ENCODE assay signal across 22 cellular contexts in genomic region chr12:114478891-114479290, GRCh38.
"Had no signal": no experiment of that assay in that cellular context is flagged by ENCODE, and none has a peak within 500 bp of the region (broad histone marks: within the 10 kb centered on the region; RNA-seq: fewer than 3 reads in every experiment).

No MANE protein-coding gene starts in this region.

- H3K27ac Mint-ChIP-seq: activated CD8-positive, alpha-beta T cell treated with anti-CD3 and anti-CD28 coated beads, Interleukin-2, amount 10 ng/mL, durations not matched to agents 7 days and 5 days; activated naive CD4-positive, alpha-beta T cell treated with anti-CD3 and anti-CD28 coated beads, Interleukin-2, amount 50 U/mL, for 24 hours had no signal

- ATAC-seq: activated CD4-positive, CD25-positive, alpha-beta regulatory T cell treated with anti-CD3 and anti-CD28 coated beads, Interleukin-2, amount 50 U/mL, for 24 hours; activated CD8-positive, alpha-beta T cell treated with anti-CD3 and anti-CD28 coated beads, Interleukin-2, amount 10 ng/mL, durations not matched to agents 7 days and 5 days; Right ventricle myocardium inferior had no signal

- DNase-seq: activated CD4-positive, alpha-beta T cell treated with anti-CD3 and anti-CD28 coated beads for 48 hours; activated CD4-positive, alpha-beta T cell treated with anti-CD3 and anti-CD28 coated beads, Interleukin-2, amount 50 U/mL, for 4 hours; activated CD8-positive, alpha-beta memory T cell treated with anti-CD3 and anti-CD28 coated beads, Interleukin-2, amount 50 U/mL, for 48 hours; activated CD8-positive, alpha-beta T cell treated with anti-CD3 and anti-CD28 coated beads, Interleukin-2, amount 10 ng/mL, durations not matched to agents 7 days and 5 days; activated T-cell treated with anti-CD3 and anti-CD28 coated beads, Interleukin-2, amount 50 U/mL, for 1 hour; aorta; caudate nucleus; Kasumi-1; NCI-H1105 treated with DMSO at 0.1 percent for 48 hours; NCI-H1436 treated with DMSO at 0.1 percent for 48 hours; NCI-H187; NCI-H2081 treated with DMSO at 0.1 percent for 48 hours; NCI-H446 treated with DMSO at 0.1 percent for 48 hours; NCI-H524 treated with DMSO at 0.1 percent for 48 hours; NCI-H82; SK-N-SH; T-helper 1 cell had no signal

- H3K36me3 ChIP-seq: breast epithelium had no signal

- H3K9me3 ChIP-seq: breast epithelium, SK-N-SH had no signal

- H3K27ac ChIP-seq: breast epithelium, VCaP had no signal

- H3K9me2 ChIP-seq: SK-N-SH had no signal

- H3K9ac ChIP-seq: SK-N-SH had no signal

- H3K9me3 Mint-ChIP-seq: activated naive CD4-positive, alpha-beta T cell treated with anti-CD3 and anti-CD28 coated beads, Interleukin-2, amount 50 U/mL, for 24 hours had no signal

- H3K4me1 ChIP-seq: breast epithelium had no signal

- H3K4me3 Mint-ChIP-seq: activated CD8-positive, alpha-beta T cell treated with anti-CD3 and anti-CD28 coated beads, Interleukin-2, amount 10 ng/mL, durations not matched to agents 7 days and 5 days had no signal
